In genomic region chr11:118998388-118998717, GRCh38 we compare ENCODE assay signal across 6 cellular contexts. TPM values are rescaled to one million over a fixed set of nuclear protein-coding genes. Genes with fewer than 3 reads are reported as not detected.
DNase-seq lines count a peak whose midpoint lies in the region; ATAC-seq and TF ChIP-seq lines count a peak whose summit lies in the region.

No MANE protein-coding gene starts in this region.

- TF ChIP-seq CTCF in brain (conservative IDR thresholded peaks at IDR 0.05) (no peak), neural crest cell (conservative IDR thresholded peaks at IDR 0.05) (no peak)

- DNase-seq in activated naive CD4-positive, alpha-beta T cell treated with anti-CD3 and anti-CD28 coated beads for 36 hours = peak; percentile 26
- DNase-seq in activated naive CD4-positive, alpha-beta T cell treated with anti-CD3 and anti-CD28 coated beads, Interleukin-2, amount 50 U/mL, for 16 hours = no peak
- no peak for DNase-seq in neural crest cell (ENCODE audit: low read depth, low spot score)
- DNase-seq in occipital lobe (lab: John Stamatoyannopoulos, UW) = no peak

- no peaks in the 10 kb centered on the region for H3K9me3 Mint-ChIP-seq in activated naive CD4-positive, alpha-beta T cell treated with anti-CD3 and anti-CD28 coated beads for 36 hours
- H3K9me3 Mint-ChIP-seq in brain = no peaks in the 10 kb centered on the region
- H3K9me3 Mint-ChIP-seq in neural crest cell = no peaks in the 10 kb centered on the region

- peaks cover 36% of the 10 kb centered on the region for H3K4me1 Mint-ChIP-seq in activated naive CD4-positive, alpha-beta T cell treated with anti-CD3 and anti-CD28 coated beads for 36 hours (ENCODE audit: low read depth)
- H3K4me1 Mint-ChIP-seq in brain = peaks cover 43% of the 10 kb centered on the region
- H3K4me1 Mint-ChIP-seq in neural crest cell = peaks cover 35% of the 10 kb centered on the region

- H3K27me3 Mint-ChIP-seq in activated naive CD4-positive, alpha-beta T cell treated with anti-CD3 and anti-CD28 coated beads for 36 hours (ENCODE audit: low read depth) = no peaks in the 10 kb centered on the region
- H3K27me3 Mint-ChIP-seq in brain = peaks cover 10% of the 10 kb centered on the region
- no peaks in the 10 kb centered on the region for H3K27me3 Mint-ChIP-seq in neural crest cell (ENCODE audit: low read depth)

- H3K27ac Mint-ChIP-seq in activated naive CD4-positive, alpha-beta T cell treated with anti-CD3 and anti-CD28 coated beads for 36 hours = peak overlapping the region; percentile 96
- H3K27ac Mint-ChIP-seq in brain (peak overlapping the region; percentile 91 to 99 (median 98)), neural crest cell (ENCODE audit: unreplicated experiment) (peak overlapping the region; percentile 63)

- CTCF ChIA-PET in activated naive CD4-positive, alpha-beta T cell treated with anti-CD3 and anti-CD28 coated beads for 36 hours (lab: Charles Lee) = interaction anchor here (2.1 to 2.2 kb wide), 2 partner anchors 18 to 21 kb away, joined by 5 to 6 read pairs; no protein-coding TSS in a partner anchor

- H3K4me3 Mint-ChIP-seq in activated naive CD4-positive, alpha-beta T cell treated with anti-CD3 and anti-CD28 coated beads for 36 hours = peak overlapping the region; percentile 88
- H3K4me3 Mint-ChIP-seq in brain = peak overlapping the region; percentile 94 to 100 (median 98)
- H3K4me3 Mint-ChIP-seq in neural crest cell = peak overlapping the region; percentile 99

- H3K36me3 Mint-ChIP-seq in activated naive CD4-positive, alpha-beta T cell treated with anti-CD3 and anti-CD28 coated beads for 36 hours (ENCODE audit: low read depth) = peaks cover 37% of the 10 kb centered on the region
- H3K36me3 Mint-ChIP-seq in brain (peaks cover 36% of the 10 kb centered on the region), neural crest cell (ENCODE audit: low read depth) (peaks cover 8% of the 10 kb centered on the region)

- intact Hi-C loops in activated naive CD4-positive, alpha-beta T cell treated with anti-CD3 and anti-CD28 coated beads for 36 hours (cut with micrococcal nuclease) = loop anchor here (1.0 to 5.0 kb wide), 5 partner anchors 59 to 323 kb away; partner anchors contain the start of genes CBL, DDX6 and HYOU1

- ATAC-seq in GM19397 (IDR thresholded peaks at IDR 0.05; ENCODE audit: unreplicated experiment) = no peak

RNA-seq across cellular contexts. Expression of gene CENATAC, which starts 0.4 kb away (rescaled TPM):
- 10 to 100 TPM; 17.4 to 18.0 TPM for total RNA-seq in activated naive CD4-positive, alpha-beta T cell treated with anti-CD3 and anti-CD28 coated beads for 36 hours
- polyA plus RNA-seq in brain (ENCODE audit: insufficient read depth, low read depth, low replicate concordance) = 6.2 TPM
- 32.5 and 35.1 TPM in 2 replicates for total RNA-seq in neural crest cell
- total RNA-seq in occipital lobe = 31.0 TPM

RNA-seq across cellular contexts. Expression of gene RPS25, which starts 19.8 kb away (rescaled TPM):
- total RNA-seq in activated naive CD4-positive, alpha-beta T cell treated with anti-CD3 and anti-CD28 coated beads for 36 hours = 1,000 to 10,000 TPM; 2,183 to 2,206 TPM
- 1,223 TPM for polyA plus RNA-seq in brain (ENCODE audit: insufficient read depth, low read depth, low replicate concordance)
- 1,203 and 1,208 TPM in 2 replicates for total RNA-seq in neural crest cell
- total RNA-seq in occipital lobe = 705 TPM

RNA-seq across cellular contexts. Expression of gene TRAPPC4, which starts 20.2 kb away (rescaled TPM):
- 10 to 100 TPM; 66.4 to 69.9 TPM for total RNA-seq in activated naive CD4-positive, alpha-beta T cell treated with anti-CD3 and anti-CD28 coated beads for 36 hours
- 120 TPM for polyA plus RNA-seq in brain (ENCODE audit: insufficient read depth, low read depth, low replicate concordance)
- total RNA-seq in neural crest cell (88.1 and 90.1 TPM in 2 replicates), occipital lobe (63.9 TPM)

RNA-seq across cellular contexts. Expression of gene FOXR1, which starts 26.8 kb away (rescaled TPM):
- not detected for total RNA-seq in activated naive CD4-positive, alpha-beta T cell treated with anti-CD3 and anti-CD28 coated beads for 36 hours
- polyA plus RNA-seq in brain (ENCODE audit: insufficient read depth, low read depth, low replicate concordance) = 0.37 TPM
- total RNA-seq in neural crest cell (not detected in 2 replicates), occipital lobe (0.31 TPM)

RNA-seq across cellular contexts. Expression of gene SLC37A4, which starts 32.3 kb away (rescaled TPM):
- total RNA-seq in activated naive CD4-positive, alpha-beta T cell treated with anti-CD3 and anti-CD28 coated beads for 36 hours = 10 to 100 TPM; 28.3 to 30.3 TPM
- polyA plus RNA-seq in brain (ENCODE audit: insufficient read depth, low read depth, low replicate concordance) = 32.4 TPM
- 50.2 and 50.3 TPM in 2 replicates for total RNA-seq in neural crest cell
- 9.5 TPM for total RNA-seq in occipital lobe
